10 cellular contexts compared by ENCODE assay signal in the genomic region with DNA sequence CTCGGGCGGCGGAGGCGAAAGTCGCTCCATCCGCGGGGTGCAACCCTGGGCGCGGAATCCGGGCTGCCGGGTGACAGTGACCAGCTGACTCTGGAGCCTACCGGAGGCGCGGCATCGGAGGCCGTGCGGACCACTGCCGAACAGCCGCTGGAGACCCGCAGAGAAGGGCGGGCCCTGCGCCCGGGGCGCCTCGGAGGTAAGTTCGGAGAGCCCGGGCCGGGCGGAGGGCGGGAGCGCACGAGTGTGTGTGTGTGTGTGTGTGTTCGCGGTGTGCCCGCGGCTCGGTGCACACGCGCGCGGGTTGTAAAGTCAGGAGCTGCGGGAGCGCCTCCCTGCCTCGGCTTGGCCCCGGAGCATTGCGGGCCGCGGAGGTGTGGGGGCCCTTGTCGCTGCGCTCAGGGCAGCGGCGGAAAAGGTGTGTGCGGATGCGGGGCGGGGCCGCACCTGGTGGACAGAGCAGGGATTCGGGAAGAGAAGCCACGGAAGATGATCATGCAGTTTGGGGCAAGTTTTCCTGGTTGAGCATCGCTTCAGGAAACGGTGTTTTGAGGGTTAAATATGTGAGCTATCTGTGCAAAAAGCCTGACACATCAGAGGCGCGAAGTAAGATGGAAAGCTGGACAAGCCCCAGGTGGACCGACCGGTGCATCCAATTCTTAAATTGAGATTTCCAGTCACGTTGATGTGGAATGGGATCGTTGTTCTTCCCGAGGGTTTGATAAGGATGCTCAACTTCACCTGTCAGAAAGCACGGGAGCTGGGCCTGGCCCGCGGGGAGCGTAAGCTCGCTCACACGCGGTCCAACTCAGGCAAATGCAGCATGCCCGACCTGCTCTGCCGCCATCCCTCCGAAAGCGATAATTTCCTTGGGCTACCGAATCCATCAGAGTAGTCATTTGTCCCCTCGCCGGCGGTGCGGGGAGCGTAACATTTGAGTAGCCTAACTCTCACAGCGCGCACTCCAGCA. TPM values are rescaled to one million over a fixed set of nuclear protein-coding genes. Genes with fewer than 3 reads are reported as not detected.
DNase-seq lines count a peak whose midpoint lies in the region; TF ChIP-seq lines count a peak whose summit lies in the region.
"Had no signal": no experiment of that assay in that cellular context is flagged by ENCODE, and none has a peak within 500 bp of the region (broad histone marks: within the 10 kb centered on the region; RNA-seq: fewer than 3 reads in every experiment).

No MANE protein-coding gene starts in this region.

- H3K4me3 ChIP-seq in astrocyte of the spinal cord (ENCODE audit: low read depth, low read length) (peak overlapping the region; percentile 25), subcutaneous abdominal adipose tissue (ENCODE audit: low read depth in 1 of 5, low read length in 5 of 5) (peak overlapping the region in 3 of 5 donors; percentile 11 to 64 (median 58)), SJCRH30 (no peak overlapping the region), OCI-LY7 (ENCODE audit: low read depth, low read length, poor library complexity, severe bottlenecking) (no peak overlapping the region)

- H3K9me3 ChIP-seq in subcutaneous abdominal adipose tissue (ENCODE audit: control insufficient read depth in 5 of 5, low read length in 5 of 5) (no peaks in the 10 kb centered on the region), SJCRH30 (replicated peaks) (no peaks in the 10 kb centered on the region), OCI-LY7 (ENCODE audit: low read length) (no peaks in the 10 kb centered on the region)

- H3K4me1 Mint-ChIP-seq in activated CD4-positive, alpha-beta T cell treated with anti-CD3 and anti-CD28 coated beads, Interleukin-2, amount 10 ng/mL, durations not matched to agents 24 days and 14 days = peaks cover 7% of the 10 kb centered on the region

- DNase-seq in activated CD4-positive, alpha-beta T cell treated with anti-CD3 and anti-CD28 coated beads, Interleukin-2, amount 10 ng/mL, durations not matched to agents 24 days and 14 days = peak; percentile 46
- DNase-seq in activated CD4-positive, alpha-beta T cell treated with anti-CD3 and anti-CD28 coated beads, Interleukin-2, amount 50 U/mL, for 4 hours = no peak
- DNase-seq in astrocyte of the spinal cord (ENCODE audit: low read depth, low spot score) (no peak), iPS-NIHi7 (ENCODE audit: extremely low spot score) (peak; percentile 43), SJCRH30 (no peak), OCI-LY7 (ENCODE audit: low spot score) (no peak), EL (no peak)
- DNase-seq: NCI-H2029 treated with DMSO at 0.1 percent for 48 hours had no signal

- H3K27ac Mint-ChIP-seq in activated CD4-positive, alpha-beta T cell treated with anti-CD3 and anti-CD28 coated beads, Interleukin-2, amount 10 ng/mL, durations not matched to agents 24 days and 14 days = no peak overlapping the region
- H3K27ac Mint-ChIP-seq: activated naive CD4-positive, alpha-beta T cell treated with anti-CD3 and anti-CD28 coated beads for 36 hours had no signal

- H3K27ac ChIP-seq in subcutaneous abdominal adipose tissue (ENCODE audit: low read depth, low read length) (no peak overlapping the region), SJCRH30 (no peak overlapping the region), OCI-LY7 (ENCODE audit: low read depth, low read length, poor library complexity, severe bottlenecking) (no peak overlapping the region)

- in situ Hi-C loops in astrocyte of the spinal cord (cut with HindIII; ENCODE audit: low sequenced_read_pairs) = no loop called here

- intact Hi-C loops in activated CD4-positive, alpha-beta T cell treated with anti-CD3 and anti-CD28 coated beads, Interleukin-2, amount 10 ng/mL, durations not matched to agents 24 days and 14 days (cut with micrococcal nuclease) = no loop called here
- intact Hi-C loops in OCI-LY7 (cut with micrococcal nuclease; ENCODE audit: unreplicated experiment) = no loop called here

- H3K36me3 ChIP-seq in subcutaneous abdominal adipose tissue (ENCODE audit: control insufficient read depth in 5 of 5, insufficient read depth in 5 of 5, low read length in 5 of 5) (no peaks in the 10 kb centered on the region), SJCRH30 (no peaks in the 10 kb centered on the region), OCI-LY7 (ENCODE audit: insufficient read depth, low read length) (no peaks in the 10 kb centered on the region)

- H3K4me3 Mint-ChIP-seq in activated CD4-positive, alpha-beta T cell treated with anti-CD3 and anti-CD28 coated beads, Interleukin-2, amount 10 ng/mL, durations not matched to agents 24 days and 14 days = no peak overlapping the region
- H3K4me3 Mint-ChIP-seq: activated naive CD4-positive, alpha-beta T cell treated with anti-CD3 and anti-CD28 coated beads for 36 hours had no signal

- H3K9ac ChIP-seq in subcutaneous abdominal adipose tissue (ENCODE audit: low read length in 5 of 5) = no peak overlapping the region

- H3K79me2 ChIP-seq in OCI-LY7 (ENCODE audit: insufficient read depth, low read depth, low read length) = no peaks in the 10 kb centered on the region

- H3K27me3 ChIP-seq in subcutaneous abdominal adipose tissue (ENCODE audit: control insufficient read depth in 5 of 5, insufficient read depth in 4 of 5, low read length in 5 of 5) (peaks cover 25 to 45% (median 39%) of the 10 kb centered on the region in 5 donors), SJCRH30 (no peaks in the 10 kb centered on the region)

- BruUV-seq in OCI-LY7 (replicated peaks; lab: Mats Ljungman, UMichigan) = no TSS peak

- no peak overlapping the region for H2AFZ ChIP-seq in OCI-LY7 (ENCODE audit: low read length)

- peaks cover 70% of the 10 kb centered on the region for H3K27me3 Mint-ChIP-seq in activated CD4-positive, alpha-beta T cell treated with anti-CD3 and anti-CD28 coated beads, Interleukin-2, amount 10 ng/mL, durations not matched to agents 24 days and 14 days

- H4K20me1 ChIP-seq in OCI-LY7 (ENCODE audit: insufficient read depth, low read length) = no peaks in the 10 kb centered on the region

- POLR2A ChIA-PET in OCI-LY7 (lab: Charles Lee) = no interaction called here

- H3K4me1 ChIP-seq in subcutaneous abdominal adipose tissue (ENCODE audit: control insufficient read depth in 5 of 5, insufficient read depth in 5 of 5, low read length in 5 of 5) (peaks cover 0 to 17% (median 16%) of the 10 kb centered on the region in 5 donors), SJCRH30 (no peaks in the 10 kb centered on the region), OCI-LY7 (ENCODE audit: insufficient read depth, low read length, poor library complexity, severe bottlenecking) (no peaks in the 10 kb centered on the region)

- CTCF ChIA-PET in OCI-LY7 (lab: Charles Lee; ENCODE audit: unreplicated experiment) = no interaction called here

- H3K4me2 ChIP-seq in OCI-LY7 (ENCODE audit: low read length) = no peak overlapping the region

- H3K9me2 ChIP-seq in OCI-LY7 (ENCODE audit: insufficient read depth, low read length) = no peaks in the 10 kb centered on the region

- TF ChIP-seq CTCF in astrocyte of the spinal cord (IDR thresholded peaks at IDR 0.05; ENCODE audit: low read depth, low read length) (no peak), OCI-LY7 (conservative IDR thresholded peaks at IDR 0.05; ENCODE audit: low read length) (no peak)

- H3K36me3 Mint-ChIP-seq in activated CD4-positive, alpha-beta T cell treated with anti-CD3 and anti-CD28 coated beads, Interleukin-2, amount 10 ng/mL, durations not matched to agents 24 days and 14 days (ENCODE audit: low read depth) = no peaks in the 10 kb centered on the region

- H3K9me3 Mint-ChIP-seq in activated CD4-positive, alpha-beta T cell treated with anti-CD3 and anti-CD28 coated beads, Interleukin-2, amount 10 ng/mL, durations not matched to agents 24 days and 14 days = peaks cover 6% of the 10 kb centered on the region
- H3K9me3 Mint-ChIP-seq: activated naive CD4-positive, alpha-beta T cell treated with anti-CD3 and anti-CD28 coated beads for 36 hours had no signal

RNA-seq across cellular contexts. Expression of a gene that starts 0.5 kb away (rescaled TPM):
- total RNA-seq in activated CD4-positive, alpha-beta T cell treated with anti-CD3 and anti-CD28 coated beads, Interleukin-2, amount 10 ng/mL, durations not matched to agents 24 days and 14 days = 0.64 and 0.65 TPM in 2 replicates
- 0.69 and 0.79 TPM in 2 replicates for total RNA-seq in SJCRH30 (2014; rRNA removed; shearing (Covaris generic))
- 2.0 and 2.4 TPM in 2 replicates for total RNA-seq in OCI-LY7 (2014; rRNA removed; shearing (Covaris generic))
- 1.3 and 1.8 TPM in 2 replicates for total RNA-seq in OCI-LY7 (2022)

Comparison
In these comparisons a context has a peak if more than half of its experiments do, and no peak if none do; other contexts are left out.
1. DNase-seq: peak in activated CD4-positive, alpha-beta T cell treated with anti-CD3 and anti-CD28 coated beads, Interleukin-2, amount 10 ng/mL, durations not matched to agents 24 days and 14 days (single experiment) and iPS-NIHi7 (single experiment); none in activated CD4-positive, alpha-beta T cell treated with anti-CD3 and anti-CD28 coated beads, Interleukin-2, amount 50 U/mL, for 4 hours (0 of 2), astrocyte of the spinal cord (single experiment), SJCRH30 (0 of 2), OCI-LY7 (single experiment) and EL (single experiment).
2. H3K4me3 ChIP-seq: peak in astrocyte of the spinal cord (single experiment) and subcutaneous abdominal adipose tissue (3 of 5); none in SJCRH30 (single experiment) and OCI-LY7 (single experiment).